In the genomic region with DNA sequence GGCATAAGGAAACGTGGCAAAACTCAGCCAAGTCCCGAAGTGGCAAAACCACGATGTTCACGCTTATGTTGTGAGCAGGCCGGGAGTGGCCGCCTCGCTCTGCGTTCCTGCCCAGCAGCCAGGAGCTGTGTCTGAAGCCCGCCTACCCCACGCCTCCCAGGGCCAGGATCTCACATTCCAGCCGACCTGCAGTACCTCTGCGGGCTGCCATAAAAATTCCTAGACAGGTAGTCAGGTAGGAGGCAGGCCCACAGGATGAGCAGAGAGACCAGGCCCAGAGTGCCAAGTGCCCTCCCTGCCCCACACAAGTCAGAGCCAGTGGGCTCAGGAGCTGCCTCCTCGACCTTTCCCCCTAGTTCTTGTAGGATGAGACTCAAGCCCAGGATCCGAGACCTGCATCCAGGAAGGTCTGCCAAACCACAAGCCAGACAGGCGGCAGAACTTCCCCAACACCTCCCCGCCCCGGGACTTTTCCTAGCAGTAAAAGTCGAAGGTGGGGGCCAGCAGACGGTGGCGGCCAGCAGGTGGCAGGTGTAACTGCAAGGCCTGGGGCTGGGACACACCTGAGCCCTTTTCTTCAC, we compare ENCODE assay signal across 11 cellular contexts. TPM values are rescaled to one million over a fixed set of nuclear protein-coding genes. Genes with fewer than 3 reads are reported as not detected.
DNase-seq lines count a peak whose midpoint lies in the region; ATAC-seq and TF ChIP-seq lines count a peak whose summit lies in the region.
"Had no signal": no experiment of that assay in that cellular context is flagged by ENCODE, and none has a peak within 500 bp of the region (broad histone marks: within the 10 kb centered on the region; RNA-seq: fewer than 3 reads in every experiment).

No MANE protein-coding gene starts in this region.

- H3K9me2 ChIP-seq in hepatocyte (replicated peaks; ENCODE audit: insufficient read depth) = no peaks in the 10 kb centered on the region

- TF ChIP-seq EP300 in gastroesophageal sphincter (IDR thresholded peaks at IDR 0.05) = no peak

- peak; percentile 31 for TF ChIP-seq CTCF in hepatocyte (IDR thresholded peaks at IDR 0.05; ENCODE audit: poor library complexity)
- TF ChIP-seq CTCF in gastroesophageal sphincter (IDR thresholded peaks at IDR 0.05) = no peak

- no peak overlapping the region for H3K4me3 Mint-ChIP-seq in stimulated activated memory B cell treated with anti-CD40 and anti-IgM and Interleukin-4, amounts not matched to agents 10 μg/mL and 1 μg/mL and 100 μg/mL, for 72 hours
- H3K4me3 Mint-ChIP-seq: nephron progenitor cell had no signal

- H3K4me2 ChIP-seq in hepatocyte = no peak overlapping the region

- TF ChIP-seq POLR2A in gastroesophageal sphincter (IDR thresholded peaks at IDR 0.05) = no peak

- H3K4me1 ChIP-seq in hepatocyte (ENCODE audit: insufficient read depth) = peaks cover 27% of the 10 kb centered on the region
- peaks cover 0 to 82% (median 26%) of the 10 kb centered on the region in 3 donors for H3K4me1 ChIP-seq in gastroesophageal sphincter

- no peaks in the 10 kb centered on the region for H3K9me3 ChIP-seq in hepatocyte (ENCODE audit: low read depth)
- H3K9me3 ChIP-seq in gastroesophageal sphincter = no peaks in the 10 kb centered on the region
- H3K9me3 ChIP-seq: adrenal gland had no signal

- H3K27me3 ChIP-seq in H7 (ENCODE audit: control insufficient read depth, insufficient read depth, low read length) (no peaks in the 10 kb centered on the region), hepatocyte (no peaks in the 10 kb centered on the region), gastroesophageal sphincter (no peaks in the 10 kb centered on the region)
- H3K27me3 ChIP-seq: adrenal gland had no signal

- 51% methylated on average over 20 of the region's 20 CpGs for WGBS in hepatocyte (ENCODE audit: low lambda C conversion rate, missing lambda C conversion rate)
- WGBS in gastroesophageal sphincter (ENCODE audit: low coverage in 1 of 2), 2 donors = 66 to 78% methylated on average over 5 to 7 of the region's 20 CpGs

- H3K36me3 Mint-ChIP-seq in stimulated activated memory B cell treated with anti-CD40 and anti-IgM and Interleukin-4, amounts not matched to agents 10 μg/mL and 1 μg/mL and 100 μg/mL, for 72 hours = no peaks in the 10 kb centered on the region

- peaks cover 79% of the 10 kb centered on the region for H3K4me1 Mint-ChIP-seq in stimulated activated memory B cell treated with anti-CD40 and anti-IgM and Interleukin-4, amounts not matched to agents 10 μg/mL and 1 μg/mL and 100 μg/mL, for 72 hours

- no peaks in the 10 kb centered on the region for H3K9me3 Mint-ChIP-seq in stimulated activated memory B cell treated with anti-CD40 and anti-IgM and Interleukin-4, amounts not matched to agents 10 μg/mL and 1 μg/mL and 100 μg/mL, for 72 hours
- H3K9me3 Mint-ChIP-seq: nephron progenitor cell had no signal

- H3K27ac Mint-ChIP-seq in stimulated activated memory B cell treated with anti-CD40 and anti-IgM and Interleukin-4, amounts not matched to agents 10 μg/mL and 1 μg/mL and 100 μg/mL, for 72 hours = peak overlapping the region; percentile 53
- H3K27ac Mint-ChIP-seq: nephron progenitor cell had no signal

- H2AFZ ChIP-seq in hepatocyte = no peak overlapping the region

- H4K20me1 ChIP-seq in hepatocyte (ENCODE audit: insufficient read depth, poor library complexity, severe bottlenecking) = peaks cover 58% of the 10 kb centered on the region

- H3K27me3 Mint-ChIP-seq in stimulated activated memory B cell treated with anti-CD40 and anti-IgM and Interleukin-4, amounts not matched to agents 10 μg/mL and 1 μg/mL and 100 μg/mL, for 72 hours = no peaks in the 10 kb centered on the region

- ATAC-seq in stimulated activated memory B cell treated with anti-CD40 and anti-IgM and Interleukin-4, amounts not matched to agents 10 μg/mL and 1 μg/mL and 100 μg/mL, for 72 hours = no peak
- no peak for ATAC-seq in HG03108 (IDR thresholded peaks at IDR 0.05; ENCODE audit: unreplicated experiment)
- ATAC-seq in GM19452 (IDR thresholded peaks at IDR 0.05; ENCODE audit: unreplicated experiment) = no peak
- no peak for ATAC-seq in gastroesophageal sphincter
- no peak for ATAC-seq in GM19455 (IDR thresholded peaks at IDR 0.05; ENCODE audit: unreplicated experiment)

- peak; percentile 85 for DNase-seq in H7
- peak; percentile 58 for DNase-seq in RPMI8226
- DNase-seq in hepatocyte (ENCODE audit: low spot score) = peak; percentile 85
- DNase-seq: adrenal gland, foreskin melanocyte, nephron progenitor cell had no signal

- H3K36me3 ChIP-seq in H7 (replicated peaks; ENCODE audit: control insufficient read depth, insufficient read depth, low read length) = no peaks in the 10 kb centered on the region; the same call in 1 of the 2 replicates
- no peaks in the 10 kb centered on the region for H3K36me3 ChIP-seq in hepatocyte (replicated peaks; ENCODE audit: insufficient read depth, low read depth)
- no peaks in the 10 kb centered on the region for H3K36me3 ChIP-seq in gastroesophageal sphincter
- H3K36me3 ChIP-seq: adrenal gland had no signal

- peaks cover 69% of the 10 kb centered on the region for H3K79me2 ChIP-seq in hepatocyte

- H3K27ac ChIP-seq in hepatocyte (peak overlapping the region; percentile 90), gastroesophageal sphincter (peak overlapping the region in 1 of 4 donors; percentile 8)

- H3K4me3 ChIP-seq in H7 (ENCODE audit: insufficient read depth, low read depth, low read length) (no peak overlapping the region), hepatocyte (no peak overlapping the region), gastroesophageal sphincter (no peak overlapping the region)
- H3K4me3 ChIP-seq: adrenal gland had no signal

RNA-seq across cellular contexts. Expression of gene PMEPA1, which starts 16.7 kb away (rescaled TPM):
- total RNA-seq in H7 (2014; rRNA removed; shearing (Covaris generic)) = 17.8 and 25.1 TPM in 2 replicates
- total RNA-seq in hepatocyte (6.8 and 9.2 TPM in 2 replicates), gastroesophageal sphincter (10 to 100 TPM in 3 of 4 donors, 1 to 10 TPM in 1; 9.6 to 47.5 (median 18.9) TPM)
- polyA plus RNA-seq in hepatocyte = 34.1 and 40.3 TPM in 2 replicates
